Comparison of ENCODE assay signal across 12 cellular contexts in genomic region chr4:184401397-184402171, GRCh38.
DNase-seq lines count a peak whose midpoint lies in the region; ATAC-seq, FAIRE-seq and TF ChIP-seq lines count a peak whose summit lies in the region.
"Had no signal": no experiment of that assay in that cellular context is flagged by ENCODE, and none has a peak within 500 bp of the region (broad histone marks: within the 10 kb centered on the region; RNA-seq: fewer than 3 reads in every experiment).

No MANE protein-coding gene starts in this region.

- no peak overlapping the region for H2AFZ ChIP-seq in keratinocyte (ENCODE audit: control insufficient read depth, low read length)

- H3K9me1 ChIP-seq in keratinocyte (ENCODE audit: control insufficient read depth, extremely low read depth, insufficient read depth, low read length) = no peaks in the 10 kb centered on the region

- H3K27ac ChIP-seq in heart left ventricle = peak overlapping the region in 9 of 12 donors; percentile 13 to 76 (median 34)
- H3K27ac ChIP-seq in keratinocyte (ENCODE audit: control insufficient read depth, insufficient read depth, low read length) = peak overlapping the region; percentile 31
- peak overlapping the region; percentile 0 to 51 for H3K27ac ChIP-seq in aorta (ENCODE audit: low read depth in 1 of 2, low read length in 2 of 2)
- H3K27ac ChIP-seq: WERI-Rb-1 had no signal

- no peak for DNase-seq in heart left ventricle
- DNase-seq in Right ventricle myocardium superior = no peak
- peak; percentile 55 for DNase-seq in astrocyte of the spinal cord (ENCODE audit: low read depth, low spot score)
- DNase-seq in keratinocyte (ENCODE audit: low read depth, low spot score) = no peak
- no peak for DNase-seq in aorta
- DNase-seq in activated CD4-positive, CD25-positive, alpha-beta regulatory T cell treated with anti-CD3 and anti-CD28 coated beads, Interleukin-2, amount 50 U/mL, for 72 hours = no peak
- no peak for DNase-seq in HuH-7.5 (ENCODE audit: low spot score)
- DNase-seq: AML-193, foreskin melanocyte, WERI-Rb-1 had no signal

- no peaks in the 10 kb centered on the region for H3K79me2 ChIP-seq in keratinocyte (ENCODE audit: control insufficient read depth, insufficient read depth, low read length)

- intact Hi-C loops in heart left ventricle (cut with DNase I) = loop anchor here in 4 of 10 donors (10.0 kb wide), 3 partner anchors 73 to 133 kb away; partner anchors contain the start of gene IRF2 (in 1 of the 4)
- intact Hi-C loops in Right ventricle myocardium superior (cut with DNase I) = no loop called here
- intact Hi-C loops in aorta (cut with DNase I) = loop anchor here (2.0 to 10.0 kb wide), 3 partner anchors 46 to 133 kb away; no protein-coding TSS in a partner anchor

- H3K9me3 ChIP-seq in heart left ventricle = no peaks in the 10 kb centered on the region
- H3K9me3 ChIP-seq in keratinocyte (ENCODE audit: control insufficient read depth, low read depth, low read length) = no peaks in the 10 kb centered on the region
- no peaks in the 10 kb centered on the region for H3K9me3 ChIP-seq in aorta (ENCODE audit: control insufficient read depth, low read length)

- H3K4me2 ChIP-seq in keratinocyte (ENCODE audit: control insufficient read depth, extremely low read depth, insufficient read depth, low read depth, low read length) = peak overlapping the region; percentile 29

- H3K4me1 ChIP-seq in heart left ventricle = peaks cover 0 to 76% (median 43%) of the 10 kb centered on the region in 12 donors
- peaks cover 25% of the 10 kb centered on the region for H3K4me1 ChIP-seq in keratinocyte (ENCODE audit: control insufficient read depth, extremely low read depth, insufficient read depth, low read length)
- peaks cover 0 to 8% of the 10 kb centered on the region in 2 donors for H3K4me1 ChIP-seq in aorta (ENCODE audit: control insufficient read depth in 1 of 2, insufficient read depth in 2 of 2, low read length in 2 of 2)

- no peak for TF ChIP-seq POLR2A in heart left ventricle (IDR thresholded peaks at IDR 0.05)

- no peaks in the 10 kb centered on the region for H3K27me3 ChIP-seq in heart left ventricle
- no peaks in the 10 kb centered on the region for H3K27me3 ChIP-seq in keratinocyte (ENCODE audit: control insufficient read depth, extremely low read depth, insufficient read depth, low read length)
- no peaks in the 10 kb centered on the region for H3K27me3 ChIP-seq in aorta (ENCODE audit: control insufficient read depth in 1 of 2, insufficient read depth in 2 of 2, low read length in 1 of 2)

- H3K4me3 ChIP-seq in heart left ventricle = no peak overlapping the region
- H3K4me3 ChIP-seq in astrocyte of the spinal cord (ENCODE audit: low read depth, low read length) = no peak overlapping the region
- H3K4me3 ChIP-seq in keratinocyte (ENCODE audit: control insufficient read depth in 2 of 3, extremely low read depth in 1 of 3, insufficient read depth in 2 of 3, low read depth in 1 of 3, low read length in 3 of 3) = no peak overlapping the region
- H3K4me3 ChIP-seq in aorta (ENCODE audit: low read length in 2 of 2) = no peak overlapping the region

- FAIRE-seq in keratinocyte (lab: Jason Lieb, UNC) = no peak

- dilution Hi-C loops in keratinocyte (cut with MboI; ENCODE audit: extremely low pct_ligation_motif_present, low sequenced_read_pairs) = no loop called here

- in situ Hi-C loops in astrocyte of the spinal cord (cut with HindIII; ENCODE audit: low sequenced_read_pairs) = no loop called here

- WGBS in heart left ventricle, 4 donors = 58 to 69% (median 62%) methylated on average over 13 of the region's 13 CpGs
- WGBS in aorta, 2 donors = 64 to 68% methylated on average over 13 of the region's 13 CpGs

- H4K20me1 ChIP-seq in keratinocyte (ENCODE audit: control insufficient read depth, extremely low read depth, insufficient read depth, low read length) = no peaks in the 10 kb centered on the region

- peaks cover 2 to 92% (median 73%) of the 10 kb centered on the region in 9 donors for H3K36me3 ChIP-seq in heart left ventricle
- H3K36me3 ChIP-seq in keratinocyte (ENCODE audit: control insufficient read depth in 2 of 2, extremely low read depth in 1 of 2, insufficient read depth in 2 of 2, low read length in 2 of 2) = peaks cover 7 to 14% of the 10 kb centered on the region in 2 experiments
- H3K36me3 ChIP-seq in aorta (ENCODE audit: control insufficient read depth in 1 of 2, insufficient read depth in 2 of 2, low read length in 1 of 2) = peaks cover 0 to 2% of the 10 kb centered on the region in 2 donors

- no peak for TF ChIP-seq CTCF in heart left ventricle (IDR thresholded peaks at IDR 0.05)
- no peak for TF ChIP-seq CTCF in astrocyte of the spinal cord (IDR thresholded peaks at IDR 0.05; ENCODE audit: low read depth, low read length)
- no peak for TF ChIP-seq CTCF in keratinocyte (optimal IDR thresholded peaks at IDR 0.05 in 1 of 3, IDR thresholded peaks at IDR 0.05 in 1 of 3, conservative IDR thresholded peaks at IDR 0.05 in 1 of 3; ENCODE audit: extremely low read depth in 1 of 3, insufficient read depth in 2 of 3, low read length in 3 of 3)

- peak overlapping the region; percentile 4 for H3K9ac ChIP-seq in keratinocyte (ENCODE audit: control insufficient read depth, extremely low read depth, insufficient read depth, low read length)

- ATAC-seq in heart left ventricle = peak; percentile 23 to 46 (median 33)
- no peak for ATAC-seq in Right ventricle myocardium superior (ENCODE audit: poor library complexity)
- ATAC-seq in aorta (ENCODE audit: low FRiP score) = no peak
- ATAC-seq in HG02981 (IDR thresholded peaks at IDR 0.05; ENCODE audit: unreplicated experiment) = no peak
- ATAC-seq: Panc1 had no signal

Comparison
In these comparisons a context has a peak if more than half of its experiments do, and no peak if none do; other contexts are left out.
1. ATAC-seq: peak in heart left ventricle (4 of 4); none in Right ventricle myocardium superior (single experiment), aorta (single experiment) and HG02981 (single experiment).
2. Peak in every context shown above with its lines, with median percentiles within 50 percentile points of each other: H3K27ac ChIP-seq.